ENCODE assay signal across 10 cellular contexts in the genomic region with DNA sequence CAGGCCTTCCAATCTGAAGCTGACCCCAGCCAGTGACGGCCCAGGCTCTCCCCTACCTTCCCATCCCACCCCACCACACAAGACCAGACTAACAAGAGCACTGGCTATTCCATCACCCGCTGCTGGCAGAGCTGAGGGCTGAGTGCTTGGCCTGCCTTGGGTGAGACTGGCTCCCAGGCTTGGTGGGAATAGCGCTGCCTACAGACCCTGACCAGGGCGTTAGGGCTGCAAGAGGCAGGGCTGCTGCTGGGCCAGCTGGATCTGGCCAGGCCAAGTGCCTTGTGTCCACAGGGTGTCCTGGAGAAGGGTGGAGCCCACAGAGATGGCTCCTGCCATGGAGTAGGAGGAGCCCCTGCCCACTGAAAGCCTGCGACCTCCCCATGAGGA. TPM values are rescaled to one million over a fixed set of nuclear protein-coding genes. Genes with fewer than 3 reads are reported as not detected.
DNase-seq lines count a peak whose midpoint lies in the region; ATAC-seq and TF ChIP-seq lines count a peak whose summit lies in the region.
"Had no signal": no experiment of that assay in that cellular context is flagged by ENCODE, and none has a peak within 500 bp of the region (broad histone marks: within the 10 kb centered on the region; RNA-seq: fewer than 3 reads in every experiment).

No MANE protein-coding gene starts in this region.

- TF ChIP-seq CTCF in left lung (IDR thresholded peaks at IDR 0.05) (no peak), testis (IDR thresholded peaks at IDR 0.05) (no peak)

- H3K27me3 Mint-ChIP-seq in activated naive CD8-positive, alpha-beta T cell treated with anti-CD3 and anti-CD28 coated beads, Interleukin-2, amount 50 U/mL, for 24 hours, result no peaks in the 10 kb centered on the region

- peaks cover 10% of the 10 kb centered on the region for H3K4me1 Mint-ChIP-seq in activated naive CD8-positive, alpha-beta T cell treated with anti-CD3 and anti-CD28 coated beads, Interleukin-2, amount 50 U/mL, for 24 hours
- H3K4me1 Mint-ChIP-seq: nephron progenitor cell had no signal

- peak overlapping the region in 1 of 2 donors; percentile 49 for H3K27ac ChIP-seq in left lung
- H3K27ac ChIP-seq in testis, result peak overlapping the region in 1 of 2 donors; percentile 2
- H3K27ac ChIP-seq: epithelial cell of prostate had no signal

- H3K36me3 ChIP-seq in left lung (no peaks in the 10 kb centered on the region), testis (ENCODE audit: low read depth, missing control alignments) (no peaks in the 10 kb centered on the region)

- H3K4me3 ChIP-seq in left lung (no peak overlapping the region), testis (no peak overlapping the region)

- no peak for TF ChIP-seq POLR2A in testis (IDR thresholded peaks at IDR 0.05)

- no peak overlapping the region for H3K4me3 Mint-ChIP-seq in activated naive CD8-positive, alpha-beta T cell treated with anti-CD3 and anti-CD28 coated beads, Interleukin-2, amount 50 U/mL, for 24 hours
- H3K4me3 Mint-ChIP-seq: nephron progenitor cell had no signal

- intact Hi-C loops in left lung (cut with DNase I), result no loop called here
- intact Hi-C loops in testis (cut with DNase I; ENCODE audit: low total_unique reads), result no loop called here

- H3K9me3 ChIP-seq in left lung, result no peaks in the 10 kb centered on the region
- H3K9me3 ChIP-seq in testis, result no peaks in the 10 kb centered on the region

- ATAC-seq in HG03066 (IDR thresholded peaks at IDR 0.05; ENCODE audit: low read depth, unreplicated experiment) (peak; percentile 29), left lung (peak; percentile 36)
- ATAC-seq in activated naive CD8-positive, alpha-beta T cell treated with anti-CD3 and anti-CD28 coated beads, Interleukin-2, amount 50 U/mL, for 24 hours, result peak; percentile 26

- DNase-seq in activated naive CD8-positive, alpha-beta T cell treated with anti-CD3 and anti-CD28 coated beads, Interleukin-2, amount 50 U/mL, for 24 hours, result no peak
- DNase-seq in left lung (no peak), testis (peak; percentile 13), COLO829 (ENCODE audit: low spot score) (no peak), NCI-H1417 (lab: John Stamatoyannopoulos, UW) (no peak)
- DNase-seq in central memory CD4-positive, alpha-beta T cell, result no peak
- DNase-seq: DMS 273 treated with DMSO at 0.1 percent for 48 hours, nephron progenitor cell had no signal

- WGBS in testis, 2 donors, result 68 to 85% methylated on average over 4 to 5 of the region's 5 CpGs

- H3K27ac Mint-ChIP-seq in activated naive CD8-positive, alpha-beta T cell treated with anti-CD3 and anti-CD28 coated beads, Interleukin-2, amount 50 U/mL, for 24 hours, result no peak overlapping the region
- H3K27ac Mint-ChIP-seq: nephron progenitor cell had no signal

- no peaks in the 10 kb centered on the region for H3K9me3 Mint-ChIP-seq in activated naive CD8-positive, alpha-beta T cell treated with anti-CD3 and anti-CD28 coated beads, Interleukin-2, amount 50 U/mL, for 24 hours
- H3K9me3 Mint-ChIP-seq: nephron progenitor cell had no signal

- H3K27me3 ChIP-seq in left lung, result no peaks in the 10 kb centered on the region
- no peaks in the 10 kb centered on the region for H3K27me3 ChIP-seq in testis

- H3K4me1 ChIP-seq in left lung, result peaks cover 0 to 6% of the 10 kb centered on the region in 2 donors
- H3K4me1 ChIP-seq in testis, result peaks cover 12% of the 10 kb centered on the region

- H3K36me3 Mint-ChIP-seq in activated naive CD8-positive, alpha-beta T cell treated with anti-CD3 and anti-CD28 coated beads, Interleukin-2, amount 50 U/mL, for 24 hours (ENCODE audit: low read depth), result no peaks in the 10 kb centered on the region

RNA-seq across cellular contexts. Expression of a gene that starts 31.6 kb away (rescaled TPM):
- 10 to 100 TPM; 22.7 to 26.2 TPM for total RNA-seq in left lung
- total RNA-seq in testis, result 1 to 10 TPM; 2.4 TPM
- polyA plus RNA-seq in testis (ENCODE audit: insufficient read depth, low read depth, low replicate concordance), result 30.7 TPM

Comparison
In these comparisons a context has a peak if more than half of its experiments do, and no peak if none do; other contexts are left out.
1. RNA of a gene that starts 31.6 kb away (total RNA-seq): 22.7 to 26.2 TPM in left lung; 2.4 TPM in testis; every median in the first group is over 4 times any median in the second.
2. Peak in every context shown above with its lines, with median percentiles within 50 percentile points of each other: ATAC-seq.